9 cellular contexts compared by ENCODE assay signal in genomic region chr2:112139661-112140412, GRCh38. TPM values are rescaled to one million over a fixed set of nuclear protein-coding genes. Genes with fewer than 3 reads are reported as not detected.
A peak's percentile ranks its signal among the peaks of the same experiment; 100 is the strongest.
DNase-seq lines count a peak whose midpoint lies in the region; ATAC-seq and TF ChIP-seq lines count a peak whose summit lies in the region.
"Not testable (repeated sequence)": the region's sequence is repeated elsewhere in the genome, so short reads cannot be mapped to it uniquely, and the experiment has no call there.
"Had no signal": no experiment of that assay in that cellular context is flagged by ENCODE, and none has a peak within 500 bp of the region (broad histone marks: within the 10 kb centered on the region; RNA-seq: fewer than 3 reads in every experiment).

No MANE protein-coding gene starts in this region.

- POLR2A ChIA-PET in Caco-2 (lab: Charles Lee): interaction anchor here (0.5 kb wide), 1 partner anchor 626 kb away, joined by 3 read pairs; no protein-coding TSS in a partner anchor
- POLR2A ChIA-PET in T-cell (lab: Charles Lee); naive thymus-derived CD4-positive, alpha-beta T cell (lab: Charles Lee): not testable (repeated sequence)

- peak overlapping the region; percentile 25 to 84 for H3K27ac ChIP-seq in breast epithelium
- not testable (repeated sequence) for H3K27ac ChIP-seq in iPS-18a (ENCODE audit: low read length); naive thymus-derived CD4-positive, alpha-beta T cell (ENCODE audit: low read depth, low read length); upper lobe of right lung

- CTCF ChIA-PET in Caco-2 (lab: Charles Lee); T-cell (lab: Charles Lee); naive thymus-derived CD4-positive, alpha-beta T cell (lab: Charles Lee): not testable (repeated sequence)

- not testable (repeated sequence) for BruUV-seq in Caco-2 (replicated peaks; lab: Mats Ljungman, UMichigan)

- not testable (repeated sequence) for H3K27me3 ChIP-seq in Caco-2 (replicated peaks; ENCODE audit: control insufficient read depth, insufficient read depth, low read length); breast epithelium; naive thymus-derived CD4-positive, alpha-beta T cell (ENCODE audit: control insufficient read depth in 2 of 2, insufficient read depth in 2 of 2, low read length in 2 of 2); skeletal muscle satellite cell (ENCODE audit: control insufficient read depth, insufficient read depth, low read length); upper lobe of right lung
- peaks cover 66% of the 10 kb centered on the region for H3K27me3 ChIP-seq in iPS-18a (ENCODE audit: control insufficient read depth, insufficient read depth, low read length)

- H3K4me3 Mint-ChIP-seq in Caco-2 (ENCODE audit: unreplicated experiment) (peak overlapping the region; percentile 25), T-cell (peak overlapping the region in 2 of 3 donors; percentile 28 to 54)
- peak overlapping the region in 7 of 10 donors; percentile 16 to 60 (median 47) for H3K4me3 Mint-ChIP-seq in naive thymus-derived CD4-positive, alpha-beta T cell

- H3K36me3 ChIP-seq in Caco-2 (ENCODE audit: control insufficient read depth, insufficient read depth, low read length); breast epithelium; iPS-18a (ENCODE audit: control insufficient read depth, low read depth, low read length); naive thymus-derived CD4-positive, alpha-beta T cell (ENCODE audit: control insufficient read depth in 2 of 3, insufficient read depth in 3 of 3, low read length in 3 of 3); skeletal muscle satellite cell (ENCODE audit: insufficient read depth, low read length); upper lobe of right lung: not testable (repeated sequence)

- H3K9me3 Mint-ChIP-seq in Caco-2 (ENCODE audit: unreplicated experiment); T-cell; naive thymus-derived CD4-positive, alpha-beta T cell: not testable (repeated sequence)

- not testable (repeated sequence) for TF ChIP-seq POLR2A in breast epithelium (IDR thresholded peaks at IDR 0.05)

- intact Hi-C loops in Caco-2 (cut with micrococcal nuclease; ENCODE audit: unreplicated experiment); breast epithelium (cut with DNase I; ENCODE audit: low total_unique reads); upper lobe of right lung (cut with DNase I): not testable (repeated sequence)
- intact Hi-C loops in naive thymus-derived CD4-positive, alpha-beta T cell (cut with micrococcal nuclease): loop anchor here in 1 of 2 donors (5.0 kb wide), 1 partner anchor 47 kb away; no protein-coding TSS in a partner anchor

- not testable (repeated sequence) for H3K4me1 Mint-ChIP-seq in Caco-2 (ENCODE audit: low read depth, unreplicated experiment)
- H3K4me1 Mint-ChIP-seq in T-cell: peaks cover 5 to 15% (median 10%) of the 10 kb centered on the region in 3 donors
- H3K4me1 Mint-ChIP-seq in naive thymus-derived CD4-positive, alpha-beta T cell: peaks cover 8 to 18% (median 9%) of the 10 kb centered on the region in 7 donors

- not testable (repeated sequence) for TF ChIP-seq CTCF in Caco-2 (IDR thresholded peaks at IDR 0.05; ENCODE audit: insufficient read depth in 1 of 2, low read depth in 1 of 2, low read length in 1 of 2, severe bottlenecking in 1 of 2, unreplicated experiment in 1 of 2); breast epithelium (IDR thresholded peaks at IDR 0.05); fibroblast of mammary gland (conservative IDR thresholded peaks at IDR 0.05; ENCODE audit: control insufficient read depth, insufficient read depth, low read depth, low read length); upper lobe of right lung (IDR thresholded peaks at IDR 0.05)

- H3K4me1 ChIP-seq in Caco-2; breast epithelium; iPS-18a (ENCODE audit: control insufficient read depth, low read depth, low read length); naive thymus-derived CD4-positive, alpha-beta T cell (ENCODE audit: control insufficient read depth in 2 of 2, insufficient read depth in 2 of 2, low read length in 2 of 2); upper lobe of right lung: not testable (repeated sequence)
- H3K4me1 ChIP-seq in skeletal muscle satellite cell (ENCODE audit: control insufficient read depth, insufficient read depth, low read length): peaks cover 14% of the 10 kb centered on the region

- not testable (repeated sequence) for H3K36me3 Mint-ChIP-seq in Caco-2 (ENCODE audit: insufficient read depth, unreplicated experiment); T-cell; naive thymus-derived CD4-positive, alpha-beta T cell

- H3K4me3 ChIP-seq in Caco-2 (ENCODE audit: low read depth, low read length); naive thymus-derived CD4-positive, alpha-beta T cell (ENCODE audit: low read length); upper lobe of right lung: not testable (repeated sequence)
- peak overlapping the region; percentile 20 to 59 (median 42) for H3K4me3 ChIP-seq in breast epithelium
- H3K4me3 ChIP-seq in fibroblast of mammary gland (ENCODE audit: control insufficient read depth, low read depth, low read length): peak overlapping the region; percentile 34
- H3K4me3 ChIP-seq in iPS-18a (ENCODE audit: low read length): peak overlapping the region; percentile 53
- H3K4me3 ChIP-seq in skeletal muscle satellite cell (ENCODE audit: low read length): peak overlapping the region; percentile 54

- H3K9ac ChIP-seq in iPS-18a (ENCODE audit: low read length); skeletal muscle satellite cell (ENCODE audit: low read depth, low read length): not testable (repeated sequence)

- H3K27me3 Mint-ChIP-seq in Caco-2 (ENCODE audit: insufficient read depth, unreplicated experiment): not testable (repeated sequence)
- peaks cover 6 to 36% of the 10 kb centered on the region in 2 donors for H3K27me3 Mint-ChIP-seq in T-cell
- peaks cover 12 to 37% (median 23%) of the 10 kb centered on the region in 5 donors for H3K27me3 Mint-ChIP-seq in naive thymus-derived CD4-positive, alpha-beta T cell

- not testable (repeated sequence) for H3K9me3 ChIP-seq in Caco-2; breast epithelium; iPS-18a (ENCODE audit: control insufficient read depth, low read depth, low read length); naive thymus-derived CD4-positive, alpha-beta T cell (ENCODE audit: control insufficient read depth in 2 of 3, low read length in 3 of 3); skeletal muscle satellite cell (replicated peaks; ENCODE audit: low read length); upper lobe of right lung

- not testable (repeated sequence) for H3K27ac Mint-ChIP-seq in Caco-2 (ENCODE audit: unreplicated experiment); T-cell; naive thymus-derived CD4-positive, alpha-beta T cell

- peak overlapping the region; percentile 71 for H3K4me2 ChIP-seq in skeletal muscle satellite cell (ENCODE audit: low read length)

- not testable (repeated sequence) for ATAC-seq in T-cell (replicated peaks in 1 of 4); naive thymus-derived CD4-positive, alpha-beta T cell; upper lobe of right lung

- not testable (repeated sequence) for DNase-seq in Caco-2; T-cell; breast epithelium (ENCODE audit: low spot score in 2 of 2); fibroblast of mammary gland (ENCODE audit: low read depth); naive thymus-derived CD4-positive, alpha-beta T cell
- DNase-seq in upper lobe of right lung: peak; percentile 45

RNA-seq across cellular contexts. Expression of gene FBLN7, which starts 1.7 kb away (rescaled TPM):
- total RNA-seq in Caco-2 (2022): 0.39 and 0.59 TPM in 2 replicates
- 10 to 100 TPM; 11.9 to 68.5 (median 48.8) TPM for total RNA-seq in T-cell
- 10 to 100 TPM in 2 of 3 donors, 1 to 10 TPM in 1; 9.2 to 15.7 (median 11.0) TPM for total RNA-seq in breast epithelium
- total RNA-seq in naive thymus-derived CD4-positive, alpha-beta T cell: 10 to 100 TPM; 12.1 to 36.3 (median 20.5) TPM
- 10 to 100 TPM; 21.0 to 29.0 TPM for polyA plus RNA-seq in naive thymus-derived CD4-positive, alpha-beta T cell
- total RNA-seq in skeletal muscle satellite cell (2012; rRNA removed): 0.22 and 0.25 TPM in 2 replicates
- 5.4 TPM for total RNA-seq in upper lobe of right lung
- total RNA-seq: H4 had no signal
